ENCODE assay signal across 10 cellular contexts in the genomic region with DNA sequence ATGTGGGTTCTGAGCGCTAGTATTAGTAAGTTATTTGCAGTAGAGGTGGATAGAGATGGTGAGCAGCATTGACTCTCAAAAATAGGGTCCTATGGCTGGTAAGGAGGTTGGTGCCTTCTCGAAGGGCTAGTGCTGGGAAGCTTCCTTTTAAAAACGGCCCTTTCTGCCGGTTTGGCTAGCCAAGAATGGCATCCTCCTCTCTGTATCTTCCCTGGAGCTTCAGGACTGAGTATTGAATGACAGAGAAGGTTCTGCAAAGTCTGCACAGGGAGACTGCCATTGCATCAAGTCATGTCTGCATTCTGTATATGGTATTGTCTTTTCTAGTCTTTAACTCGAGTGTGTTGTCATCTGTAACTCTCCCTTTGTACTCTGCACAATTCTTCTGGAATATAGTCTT. TPM values are rescaled to one million over a fixed set of nuclear protein-coding genes. Genes with fewer than 3 reads are reported as not detected.
A peak's percentile ranks its signal among the peaks of the same experiment; 100 is the strongest.
DNase-seq lines count a peak whose midpoint lies in the region; ATAC-seq and TF ChIP-seq lines count a peak whose summit lies in the region.
"Had no signal": no experiment of that assay in that cellular context is flagged by ENCODE, and none has a peak within 500 bp of the region (broad histone marks: within the 10 kb centered on the region; RNA-seq: fewer than 3 reads in every experiment).

No MANE protein-coding gene starts in this region.

- TF ChIP-seq POLR2A in adrenal gland (IDR thresholded peaks at IDR 0.05) (no peak), tibial nerve (IDR thresholded peaks at IDR 0.05) (no peak)

- no peak for ATAC-seq in activated T-cell treated with anti-CD3 and anti-CD28 coated beads, Interleukin-2, amount 50 U/mL, for 72 hours (replicated peaks in 1 of 2)
- no peak for ATAC-seq in HG02970 (IDR thresholded peaks at IDR 0.05; ENCODE audit: low FRiP score, unreplicated experiment)
- ATAC-seq in GM21447 (IDR thresholded peaks at IDR 0.05; ENCODE audit: unreplicated experiment) = no peak

- H3K4me3 Mint-ChIP-seq in activated T-cell treated with anti-CD3 and anti-CD28 coated beads, Interleukin-2, amount 50 U/mL, for 72 hours = peak overlapping the region; percentile 83 to 97

- H3K9me3 Mint-ChIP-seq in activated T-cell treated with anti-CD3 and anti-CD28 coated beads, Interleukin-2, amount 50 U/mL, for 72 hours = no peaks in the 10 kb centered on the region

- H3K36me3 Mint-ChIP-seq in activated T-cell treated with anti-CD3 and anti-CD28 coated beads, Interleukin-2, amount 50 U/mL, for 72 hours (ENCODE audit: insufficient read depth in 2 of 2) = peaks cover 1 to 8% of the 10 kb centered on the region in 2 donors

- no peak for TF ChIP-seq EP300 in tibial nerve (IDR thresholded peaks at IDR 0.05)

- no peak for TF ChIP-seq CTCF in adrenal gland (IDR thresholded peaks at IDR 0.05)
- TF ChIP-seq CTCF in tibial nerve (IDR thresholded peaks at IDR 0.05) = no peak

- H3K4me1 ChIP-seq in adrenal gland (replicated peaks in 1 of 2) = peaks cover 41 to 65% of the 10 kb centered on the region in 2 donors
- H3K4me1 ChIP-seq in tibial nerve = peaks cover 0 to 78% (median 52%) of the 10 kb centered on the region in 4 donors

- POLR2A ChIA-PET in HEK293T (lab: Yijun Ruan, JAX) = no interaction called here

- no peaks in the 10 kb centered on the region for H3K36me3 ChIP-seq in adrenal gland (replicated peaks in 1 of 2)
- H3K36me3 ChIP-seq in tibial nerve = no peaks in the 10 kb centered on the region
- H3K36me3 ChIP-seq: SJSA1 had no signal

- H3K27ac ChIP-seq in adrenal gland (peak overlapping the region in 4 of 5 donors; percentile 47 to 90 (median 84)), tibial nerve (peak overlapping the region in 2 of 4 donors; percentile 57 to 85)
- H3K27ac ChIP-seq: SJSA1 had no signal

- peaks cover 31% of the 10 kb centered on the region for H3K27me3 Mint-ChIP-seq in activated T-cell treated with anti-CD3 and anti-CD28 coated beads, Interleukin-2, amount 50 U/mL, for 72 hours (ENCODE audit: low read depth)

- CTCF ChIA-PET in HEK293T (lab: Yijun Ruan, JAX) = interaction anchor here (0.7 kb wide), 1 partner anchor 55 kb away, joined by 4 read pairs; no protein-coding TSS in a partner anchor

- intact Hi-C loops in adrenal gland (cut with DNase I) = loop anchor here (5.0 to 10.0 kb wide), 2 partner anchors 308 to 415 kb away; no protein-coding TSS in a partner anchor

- peak overlapping the region in 1 of 4 donors; percentile 91 for H3K4me3 ChIP-seq in adrenal gland
- peak overlapping the region in 3 of 4 donors; percentile 63 to 87 (median 66) for H3K4me3 ChIP-seq in tibial nerve
- H3K4me3 ChIP-seq: SJSA1 had no signal

- DNase-seq in activated T-cell treated with anti-CD3 and anti-CD28 coated beads, Interleukin-2, amount 50 U/mL, for 72 hours = no peak
- no peak for DNase-seq in activated T-cell treated with anti-CD3 and anti-CD28 coated beads, Interleukin-2, amount 50 U/mL, for 1 hour
- DNase-seq in adrenal gland (no peak), midbrain (lab: John Stamatoyannopoulos, UW) (peak; percentile 10), tibial nerve (ENCODE audit: low spot score in 2 of 2) (no peak), HEK293T (ENCODE audit: extremely low spot score) (no peak)
- DNase-seq: NCI-H1930 had no signal

- H3K9me3 ChIP-seq in adrenal gland (replicated peaks in 1 of 3) (no peaks in the 10 kb centered on the region), tibial nerve (no peaks in the 10 kb centered on the region)
- H3K9me3 ChIP-seq: SJSA1 had no signal

- H3K27me3 ChIP-seq in adrenal gland (no peaks in the 10 kb centered on the region), tibial nerve (peaks cover 0 to 7% of the 10 kb centered on the region in 2 donors)

- H3K27ac Mint-ChIP-seq in activated T-cell treated with anti-CD3 and anti-CD28 coated beads, Interleukin-2, amount 50 U/mL, for 72 hours = no peak overlapping the region

- WGBS in adrenal gland, 4 donors = 41 to 51% (median 44%) methylated on average over 5 of the region's 5 CpGs
- 35 to 40% methylated on average over 5 of the region's 5 CpGs for WGBS in tibial nerve, 2 donors

- H3K4me1 Mint-ChIP-seq in activated T-cell treated with anti-CD3 and anti-CD28 coated beads, Interleukin-2, amount 50 U/mL, for 72 hours (ENCODE audit: low read depth) = peaks cover 58% of the 10 kb centered on the region

TF ChIP-seq in HEK293T, 16 proteins besides CTCF, POLR2A, EP300 and RAD21:
- TF ChIP-seq ZNF384 (IDR thresholded peaks at IDR 0.05) = no peak
- TF ChIP-seq FOXA1 (IDR thresholded peaks at IDR 0.05) = no peak
- no peak for TF ChIP-seq NFRKB (IDR thresholded peaks at IDR 0.05)
- TF ChIP-seq SP1 (IDR thresholded peaks at IDR 0.05) = no peak
- TF ChIP-seq FOXK2 (IDR thresholded peaks at IDR 0.05) = no peak
- TF ChIP-seq ARNT (IDR thresholded peaks at IDR 0.05) = no peak
- TF ChIP-seq L3MBTL2 (conservative IDR thresholded peaks at IDR 0.05) = no peak
TF ChIP-seq in HEK293T: peak in this region for 0.

RNA-seq across cellular contexts. Expression of gene LDLRAD4, which starts 1.0 kb away (rescaled TPM):
- 10 to 100 TPM; 46.0 to 47.2 TPM for total RNA-seq in activated T-cell treated with anti-CD3 and anti-CD28 coated beads, Interleukin-2, amount 50 U/mL, for 72 hours
- total RNA-seq in adrenal gland = 10 to 100 TPM; 26.1 to 64.5 (median 47.7) TPM
- polyA plus RNA-seq in adrenal gland = 10 to 100 TPM in 1 of 3 donors, 1 to 10 TPM in 2; 3.9 to 16.6 (median 8.9) TPM
- total RNA-seq in tibial nerve = 10 to 100 TPM; 14.0 to 36.9 (median 29.3) TPM
